In genomic region chr10:97547889-97548485, GRCh38 we compare ENCODE assay signal across 2 cellular contexts.
TF ChIP-seq lines count a peak whose summit lies in the region.

No MANE protein-coding gene starts in this region.

TF ChIP-seq in SK-N-SH, 30 proteins besides CTCF, POLR2A, EP300 and RAD21:
- TF ChIP-seq TCF12 (IDR thresholded peaks at IDR 0.05) (0 out of 2 replicates have a peak, but pooled peaks have one; percentile 5), POLR2AphosphoS5 (IDR thresholded peaks at IDR 0.05; ENCODE audit: low read depth, low read length) (no peak), PBX3 (IDR thresholded peaks at IDR 0.05) (no peak), MEF2A (IDR thresholded peaks at IDR 0.05; ENCODE audit: borderline replicate concordance, low read depth) (no peak)
- TF ChIP-seq, protein P1, sequence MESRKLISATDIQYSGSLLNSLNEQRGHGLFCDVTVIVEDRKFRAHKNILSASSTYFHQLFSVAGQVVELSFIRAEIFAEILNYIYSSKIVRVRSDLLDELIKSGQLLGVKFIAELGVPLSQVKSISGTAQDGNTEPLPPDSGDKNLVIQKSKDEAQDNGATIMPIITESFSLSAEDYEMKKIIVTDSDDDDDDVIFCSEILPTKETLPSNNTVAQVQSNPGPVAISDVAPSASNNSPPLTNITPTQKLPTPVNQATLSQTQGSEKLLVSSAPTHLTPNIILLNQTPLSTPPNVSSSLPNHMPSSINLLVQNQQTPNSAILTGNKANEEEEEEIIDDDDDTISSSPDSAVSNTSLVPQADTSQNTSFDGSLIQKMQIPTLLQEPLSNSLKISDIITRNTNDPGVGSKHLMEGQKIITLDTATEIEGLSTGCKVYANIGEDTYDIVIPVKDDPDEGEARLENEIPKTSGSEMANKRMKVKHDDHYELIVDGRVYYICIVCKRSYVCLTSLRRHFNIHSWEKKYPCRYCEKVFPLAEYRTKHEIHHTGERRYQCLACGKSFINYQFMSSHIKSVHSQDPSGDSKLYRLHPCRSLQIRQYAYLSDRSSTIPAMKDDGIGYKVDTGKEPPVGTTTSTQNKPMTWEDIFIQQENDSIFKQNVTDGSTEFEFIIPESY (IDR thresholded peaks at IDR 0.05; ENCODE audit: borderline replicate concordance, low read depth): no peak
- TF ChIP-seq, protein P2, sequence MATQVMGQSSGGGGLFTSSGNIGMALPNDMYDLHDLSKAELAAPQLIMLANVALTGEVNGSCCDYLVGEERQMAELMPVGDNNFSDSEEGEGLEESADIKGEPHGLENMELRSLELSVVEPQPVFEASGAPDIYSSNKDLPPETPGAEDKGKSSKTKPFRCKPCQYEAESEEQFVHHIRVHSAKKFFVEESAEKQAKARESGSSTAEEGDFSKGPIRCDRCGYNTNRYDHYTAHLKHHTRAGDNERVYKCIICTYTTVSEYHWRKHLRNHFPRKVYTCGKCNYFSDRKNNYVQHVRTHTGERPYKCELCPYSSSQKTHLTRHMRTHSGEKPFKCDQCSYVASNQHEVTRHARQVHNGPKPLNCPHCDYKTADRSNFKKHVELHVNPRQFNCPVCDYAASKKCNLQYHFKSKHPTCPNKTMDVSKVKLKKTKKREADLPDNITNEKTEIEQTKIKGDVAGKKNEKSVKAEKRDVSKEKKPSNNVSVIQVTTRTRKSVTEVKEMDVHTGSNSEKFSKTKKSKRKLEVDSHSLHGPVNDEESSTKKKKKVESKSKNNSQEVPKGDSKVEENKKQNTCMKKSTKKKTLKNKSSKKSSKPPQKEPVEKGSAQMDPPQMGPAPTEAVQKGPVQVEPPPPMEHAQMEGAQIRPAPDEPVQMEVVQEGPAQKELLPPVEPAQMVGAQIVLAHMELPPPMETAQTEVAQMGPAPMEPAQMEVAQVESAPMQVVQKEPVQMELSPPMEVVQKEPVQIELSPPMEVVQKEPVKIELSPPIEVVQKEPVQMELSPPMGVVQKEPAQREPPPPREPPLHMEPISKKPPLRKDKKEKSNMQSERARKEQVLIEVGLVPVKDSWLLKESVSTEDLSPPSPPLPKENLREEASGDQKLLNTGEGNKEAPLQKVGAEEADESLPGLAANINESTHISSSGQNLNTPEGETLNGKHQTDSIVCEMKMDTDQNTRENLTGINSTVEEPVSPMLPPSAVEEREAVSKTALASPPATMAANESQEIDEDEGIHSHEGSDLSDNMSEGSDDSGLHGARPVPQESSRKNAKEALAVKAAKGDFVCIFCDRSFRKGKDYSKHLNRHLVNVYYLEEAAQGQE (IDR thresholded peaks at IDR 0.05; ENCODE audit: low read depth, low read length): no peak

TF ChIP-seq in SK-N-SH treated with all-trans-retinoic acid at 6 μM for 48 hours, 23 proteins besides CTCF, POLR2A, EP300 and RAD21:
- TF ChIP-seq, protein P3, sequence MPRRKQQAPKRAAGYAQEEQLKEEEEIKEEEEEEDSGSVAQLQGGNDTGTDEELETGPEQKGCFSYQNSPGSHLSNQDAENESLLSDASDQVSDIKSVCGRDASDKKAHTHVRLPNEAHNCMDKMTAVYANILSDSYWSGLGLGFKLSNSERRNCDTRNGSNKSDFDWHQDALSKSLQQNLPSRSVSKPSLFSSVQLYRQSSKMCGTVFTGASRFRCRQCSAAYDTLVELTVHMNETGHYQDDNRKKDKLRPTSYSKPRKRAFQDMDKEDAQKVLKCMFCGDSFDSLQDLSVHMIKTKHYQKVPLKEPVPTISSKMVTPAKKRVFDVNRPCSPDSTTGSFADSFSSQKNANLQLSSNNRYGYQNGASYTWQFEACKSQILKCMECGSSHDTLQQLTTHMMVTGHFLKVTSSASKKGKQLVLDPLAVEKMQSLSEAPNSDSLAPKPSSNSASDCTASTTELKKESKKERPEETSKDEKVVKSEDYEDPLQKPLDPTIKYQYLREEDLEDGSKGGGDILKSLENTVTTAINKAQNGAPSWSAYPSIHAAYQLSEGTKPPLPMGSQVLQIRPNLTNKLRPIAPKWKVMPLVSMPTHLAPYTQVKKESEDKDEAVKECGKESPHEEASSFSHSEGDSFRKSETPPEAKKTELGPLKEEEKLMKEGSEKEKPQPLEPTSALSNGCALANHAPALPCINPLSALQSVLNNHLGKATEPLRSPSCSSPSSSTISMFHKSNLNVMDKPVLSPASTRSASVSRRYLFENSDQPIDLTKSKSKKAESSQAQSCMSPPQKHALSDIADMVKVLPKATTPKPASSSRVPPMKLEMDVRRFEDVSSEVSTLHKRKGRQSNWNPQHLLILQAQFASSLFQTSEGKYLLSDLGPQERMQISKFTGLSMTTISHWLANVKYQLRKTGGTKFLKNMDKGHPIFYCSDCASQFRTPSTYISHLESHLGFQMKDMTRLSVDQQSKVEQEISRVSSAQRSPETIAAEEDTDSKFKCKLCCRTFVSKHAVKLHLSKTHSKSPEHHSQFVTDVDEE (CRISPR knock-in tag; IDR thresholded peaks at IDR 0.05): no peak
- no peak for TF ChIP-seq BACH2 (CRISPR knock-in tag; IDR thresholded peaks at IDR 0.05; ENCODE audit: borderline replicate concordance)
- no peak for TF ChIP-seq CSDC2 (CRISPR knock-in tag; IDR thresholded peaks at IDR 0.05)
